19 cellular contexts compared by ENCODE assay signal in the genomic region with DNA sequence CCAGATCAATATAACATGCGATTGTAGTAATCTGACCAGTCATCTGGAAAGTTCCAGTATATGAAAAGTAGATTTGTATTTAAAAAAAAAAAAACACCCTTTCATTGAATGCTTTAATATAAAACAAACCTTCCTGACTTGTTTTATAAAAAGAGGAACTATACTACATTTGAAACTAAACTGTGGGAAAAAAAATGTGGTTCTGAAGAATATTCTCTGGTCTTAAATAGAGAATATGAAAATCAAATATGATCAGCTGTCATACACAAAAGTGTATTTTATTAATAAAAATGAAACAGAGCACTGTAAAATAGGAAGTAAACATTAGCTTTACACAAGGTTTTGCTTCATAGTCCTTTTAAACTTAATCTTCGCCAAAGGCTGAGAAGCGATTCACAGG.
"Had no signal": no experiment of that assay in that cellular context is flagged by ENCODE, and none has a peak within 500 bp of the region (broad histone marks: within the 10 kb centered on the region; RNA-seq: fewer than 3 reads in every experiment).

No MANE protein-coding gene starts in this region.

- H3K27me3 ChIP-seq: breast epithelium, colonic mucosa, right lobe of liver, testis, vagina had no signal

- H3K79me2 ChIP-seq: parathyroid adenoma had no signal

- H3K27ac ChIP-seq: breast epithelium, colonic mucosa, epithelial cell of prostate, heart right ventricle, parathyroid adenoma, right lobe of liver, testis had no signal

- H3K36me3 ChIP-seq: breast epithelium, colonic mucosa, heart right ventricle, right lobe of liver, vagina had no signal

- H2AFZ ChIP-seq: parathyroid adenoma had no signal

- DNase-seq: activated naive CD4-positive, alpha-beta T cell treated with Interleukin-2 at 50 U/mL for 16 hours; activated naive CD8-positive, alpha-beta T cell treated with anti-CD3 and anti-CD28 coated beads for 36 hours; activated T-cell treated with anti-CD3 and anti-CD28 coated beads, Interleukin-2, amount 50 U/mL, for 1 hour; colonic mucosa; heart right ventricle; left colon; mesenchymal stem cell; nephron progenitor cell; right lobe of liver; stimulated activated CD4-positive, alpha-beta T cell treated with anti-CD3 and anti-CD28 coated beads, Interleukin-15, amount 100 ng/mL, for 24 hours; stimulated activated naive CD4-positive, alpha-beta T cell; testis had no signal

- H3K4me3 ChIP-seq: breast epithelium, colonic mucosa, heart right ventricle, right lobe of liver, skin epidermis, testis, vagina had no signal

- H3K9me3 Mint-ChIP-seq: activated T-helper 2 cell treated with anti-CD3 and anti-CD28 coated beads, Interferon-gamma antibody, Interleukin-2, Interleukin-4, amounts not matched to agents 10 μg/mL and 5 μg/mL and 100 μg/mL, durations not matched to agents 14 hours and 24 hours and 36 hours; type B pancreatic cell had no signal

- H3K36me3 Mint-ChIP-seq: type B pancreatic cell had no signal

- H3K9me3 ChIP-seq: breast epithelium, colonic mucosa, right lobe of liver, testis, vagina had no signal

- H3K9ac ChIP-seq: parathyroid adenoma had no signal

- H3K4me3 Mint-ChIP-seq: activated naive CD8-positive, alpha-beta T cell treated with anti-CD3 and anti-CD28 coated beads for 36 hours; nephron progenitor cell; type B pancreatic cell had no signal

- H3K27ac Mint-ChIP-seq: activated naive CD8-positive, alpha-beta T cell treated with anti-CD3 and anti-CD28 coated beads for 36 hours; nephron progenitor cell; type B pancreatic cell had no signal

- ATAC-seq: heart right ventricle, left colon, right lobe of liver had no signal
